Comparison of ENCODE assay signal across 16 cellular contexts in genomic region chr10:102579206-102579790, GRCh38.
DNase-seq lines count a peak whose midpoint lies in the region; ATAC-seq, FAIRE-seq and TF ChIP-seq lines count a peak whose summit lies in the region.
"Had no signal": no experiment of that assay in that cellular context is flagged by ENCODE, and none has a peak within 500 bp of the region (broad histone marks: within the 10 kb centered on the region; RNA-seq: fewer than 3 reads in every experiment).

No MANE protein-coding gene starts in this region.

- H3K27ac Mint-ChIP-seq in activated naive CD4-positive, alpha-beta T cell treated with anti-CD3 and anti-CD28 coated beads, Interleukin-2, amount 50 U/mL, for 24 hours, result peak overlapping the region; percentile 87
- peak overlapping the region in 1 of 2 donors; percentile 69 for H3K27ac Mint-ChIP-seq in activated naive CD4-positive, alpha-beta T cell treated with anti-CD3 and anti-CD28 coated beads, Interleukin-2, amount 50 U/mL, for 72 hours

- H3K4me1 ChIP-seq in K562 (replicated peaks in 1 of 2; ENCODE audit: control insufficient read depth in 2 of 2, insufficient read depth in 2 of 2, low read length in 2 of 2) (peaks cover 0 to 3% of the 10 kb centered on the region in 2 experiments; a peak in 2 of 5 replicates), subcutaneous abdominal adipose tissue (ENCODE audit: control insufficient read depth in 5 of 5, insufficient read depth in 5 of 5, low read length in 5 of 5) (peaks cover 0 to 21% (median 15%) of the 10 kb centered on the region in 5 donors)

- 63% methylated on average over 9 of the region's 9 CpGs for WGBS in K562 (ENCODE audit: insufficient coverage, low coverage, missing lambda C conversion rate)

- no peak for TF ChIP-seq CTCF in K562 (IDR thresholded peaks at IDR 0.05 in 2 of 3, conservative IDR thresholded peaks at IDR 0.05 in 1 of 3; ENCODE audit: insufficient read depth in 2 of 3, low read depth in 1 of 3, low read length in 3 of 3)

- POLR2A ChIA-PET in K562 (lab: Yijun Ruan, JAX), result interaction anchor here (0.6 to 1.1 kb wide), 3 partner anchors 32 to 208 kb away, joined by 3 to 5 read pairs (median 4); partner anchors contain the start of gene ACTR1A

- H3K27me3 Mint-ChIP-seq in activated naive CD4-positive, alpha-beta T cell treated with anti-CD3 and anti-CD28 coated beads, Interleukin-2, amount 50 U/mL, for 24 hours, result no peaks in the 10 kb centered on the region

- H3K36me3 ChIP-seq in K562 (ENCODE audit: control insufficient read depth, insufficient read depth, low read length) (no peaks in the 10 kb centered on the region), subcutaneous abdominal adipose tissue (ENCODE audit: control insufficient read depth in 5 of 5, insufficient read depth in 5 of 5, low read length in 5 of 5) (no peaks in the 10 kb centered on the region)
- H3K36me3 ChIP-seq: thyroid gland had no signal

- no peak overlapping the region for H3K4me3 Mint-ChIP-seq in activated naive CD4-positive, alpha-beta T cell treated with anti-CD3 and anti-CD28 coated beads, Interleukin-2, amount 50 U/mL, for 24 hours

- H3K9me3 ChIP-seq in K562 (replicated peaks; ENCODE audit: control insufficient read depth, insufficient read depth, low read depth, low read length), result no peaks in the 10 kb centered on the region
- H3K9me3 ChIP-seq in subcutaneous abdominal adipose tissue (ENCODE audit: control insufficient read depth in 5 of 5, low read length in 5 of 5), result no peaks in the 10 kb centered on the region
- H3K9me3 ChIP-seq: thyroid gland had no signal

- no peaks in the 10 kb centered on the region for H3K9me3 Mint-ChIP-seq in activated naive CD4-positive, alpha-beta T cell treated with anti-CD3 and anti-CD28 coated beads, Interleukin-2, amount 50 U/mL, for 24 hours
- no peaks in the 10 kb centered on the region for H3K9me3 Mint-ChIP-seq in activated naive CD4-positive, alpha-beta T cell treated with anti-CD3 and anti-CD28 coated beads, Interleukin-2, amount 50 U/mL, for 72 hours

- intact Hi-C loops in K562 (cut with micrococcal nuclease), result no loop called here

- ATAC-seq in activated naive CD4-positive, alpha-beta T cell treated with anti-CD3 and anti-CD28 coated beads, Interleukin-2, amount 50 U/mL, for 72 hours, result no peak
- ATAC-seq in K562 (no peak), HG03469 (IDR thresholded peaks at IDR 0.05; ENCODE audit: unreplicated experiment) (no peak)
- ATAC-seq: PC-3 had no signal

- no peaks in the 10 kb centered on the region for H3K9me1 ChIP-seq in K562 (ENCODE audit: control insufficient read depth, insufficient read depth, low read length)

- no peak for TF ChIP-seq POLR2A in K562 (conservative IDR thresholded peaks at IDR 0.05)

- BruUV-seq in K562 (replicated peaks; lab: Mats Ljungman, UMichigan), result no TSS peak

- H2AFZ ChIP-seq in K562 (ENCODE audit: low read depth, low read length), result no peak overlapping the region

- H3K36me3 Mint-ChIP-seq in activated naive CD4-positive, alpha-beta T cell treated with anti-CD3 and anti-CD28 coated beads, Interleukin-2, amount 50 U/mL, for 24 hours, result no peaks in the 10 kb centered on the region
- H3K36me3 Mint-ChIP-seq in activated naive CD4-positive, alpha-beta T cell treated with anti-CD3 and anti-CD28 coated beads, Interleukin-2, amount 50 U/mL, for 72 hours, result no peaks in the 10 kb centered on the region

- CTCF ChIA-PET in K562 (lab: Yijun Ruan, JAX; ENCODE audit: low intra/inter-chr PET ratio), result no interaction called here

- DNase-seq in activated naive CD4-positive, alpha-beta T cell treated with anti-CD3 and anti-CD28 coated beads, Interleukin-2, amount 50 U/mL, for 72 hours (ENCODE audit: low spot score in 2 of 2), result no peak
- DNase-seq in K562 (ENCODE audit: extremely low read depth in 1 of 4, low spot score in 3 of 4) (no peak), iris pigment epithelial cell (ENCODE audit: low read depth) (peak; percentile 28), A172 (ENCODE audit: low spot score) (no peak)
- no peak for DNase-seq in activated T-cell treated with anti-CD3 and anti-CD28 coated beads, Interleukin-2, amount 50 U/mL, for 48 hours
- DNase-seq: activated CD4-positive, CD25-positive, alpha-beta regulatory T cell; amygdala; DMS53; effector memory CD4-positive, alpha-beta T cell; hypothalamus; nucleus accumbens; PC-3; thyroid gland had no signal

- peaks cover 15% of the 10 kb centered on the region for H3K4me1 Mint-ChIP-seq in activated naive CD4-positive, alpha-beta T cell treated with anti-CD3 and anti-CD28 coated beads, Interleukin-2, amount 50 U/mL, for 24 hours

- no peaks in the 10 kb centered on the region for H3K27me3 ChIP-seq in K562 (ENCODE audit: control insufficient read depth in 2 of 2, insufficient read depth in 2 of 2, low read length in 2 of 2)
- H3K27me3 ChIP-seq in subcutaneous abdominal adipose tissue (ENCODE audit: control insufficient read depth in 5 of 5, insufficient read depth in 4 of 5, low read length in 5 of 5), result no peaks in the 10 kb centered on the region
- H3K27me3 ChIP-seq: thyroid gland had no signal

- no peak for TF ChIP-seq EP300 in K562 (IDR thresholded peaks at IDR 0.05; ENCODE audit: low read length)

- H3K9ac ChIP-seq in K562 (ENCODE audit: insufficient read depth in 1 of 2, low read depth in 2 of 2, low read length in 2 of 2) (no peak overlapping the region), subcutaneous abdominal adipose tissue (ENCODE audit: low read length in 5 of 5) (peak overlapping the region in 3 of 5 donors; percentile 12 to 47 (median 43))

- no peak for FAIRE-seq in K562 (lab: Jason Lieb, UNC)

- in situ Hi-C loops in K562 (cut with MboI), result loop anchor here (25.0 kb wide), 2 partner anchors 192 to 342 kb away; partner anchors contain the start of genes ELOVL3, GBF1, NFKB2 and PITX3

- H3K79me2 ChIP-seq in K562 (ENCODE audit: control insufficient read depth, insufficient read depth, low read length), result peaks cover 3% of the 10 kb centered on the region; the same call in 2 of the 3 replicates

- no peak overlapping the region for H3K4me3 ChIP-seq in K562
- peak overlapping the region in 3 of 5 donors; percentile 31 to 43 (median 40) for H3K4me3 ChIP-seq in subcutaneous abdominal adipose tissue (ENCODE audit: low read depth in 1 of 5, low read length in 5 of 5)
- H3K4me3 ChIP-seq: thyroid gland had no signal

- TF ChIP-seq RAD21 in K562 (CRISPR knock-in tag; conservative IDR thresholded peaks at IDR 0.05 in 1 of 2, IDR thresholded peaks at IDR 0.05 in 1 of 2), result no peak

- no peak overlapping the region; the same call in 2 of the 3 replicates for H3K27ac ChIP-seq in K562 (ENCODE audit: extremely low read depth, low read depth, low read length)
- H3K27ac ChIP-seq in subcutaneous abdominal adipose tissue (ENCODE audit: low read depth, low read length), result no peak overlapping the region
- H3K27ac ChIP-seq: thyroid gland had no signal

- no peak overlapping the region for H3K4me2 ChIP-seq in K562 (ENCODE audit: insufficient read depth, low read length)

- no peaks in the 10 kb centered on the region for H4K20me1 ChIP-seq in K562 (replicated peaks; ENCODE audit: control insufficient read depth, insufficient read depth, low read length)

TF ChIP-seq in K562, 482 proteins besides CTCF, POLR2A, EP300 and RAD21:
- TF ChIP-seq ZNF75A (CRISPR knock-in tag; IDR thresholded peaks at IDR 0.05), result no peak
- TF ChIP-seq FOS (IDR thresholded peaks at IDR 0.05; ENCODE audit: extremely low read depth, insufficient read length), result no peak
- TF ChIP-seq PHF21A (IDR thresholded peaks at IDR 0.05; ENCODE audit: borderline replicate concordance, low read depth), result no peak
- TF ChIP-seq SRF (CRISPR knock-in tag; IDR thresholded peaks at IDR 0.05), result no peak
- TF ChIP-seq MAFK (IDR thresholded peaks at IDR 0.05; ENCODE audit: low read length), result peak; percentile 50
- TF ChIP-seq NFIC (IDR thresholded peaks at IDR 0.05), result 0 out of 2 replicates have a peak, but pooled peaks have one; percentile 46
- peak; percentile 60; the same call in 1 of the 2 replicates for TF ChIP-seq ZNF316 (IDR thresholded peaks at IDR 0.05)
- TF ChIP-seq, protein P1, sequence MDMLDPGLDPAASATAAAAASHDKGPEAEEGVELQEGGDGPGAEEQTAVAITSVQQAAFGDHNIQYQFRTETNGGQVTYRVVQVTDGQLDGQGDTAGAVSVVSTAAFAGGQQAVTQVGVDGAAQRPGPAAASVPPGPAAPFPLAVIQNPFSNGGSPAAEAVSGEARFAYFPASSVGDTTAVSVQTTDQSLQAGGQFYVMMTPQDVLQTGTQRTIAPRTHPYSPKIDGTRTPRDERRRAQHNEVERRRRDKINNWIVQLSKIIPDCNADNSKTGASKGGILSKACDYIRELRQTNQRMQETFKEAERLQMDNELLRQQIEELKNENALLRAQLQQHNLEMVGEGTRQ (CRISPR knock-in tag; IDR thresholded peaks at IDR 0.05), result no peak
- 0 out of 2 replicates have a peak, but pooled peaks have one; percentile 9 for TF ChIP-seq MAFG (tag; conservative IDR thresholded peaks at IDR 0.05)
- TF ChIP-seq SMARCB1 (IDR thresholded peaks at IDR 0.05; ENCODE audit: insufficient read length, low read depth), result no peak
TF ChIP-seq in K562: peak in this region for 4.

Comparison
In these comparisons a context has a peak if more than half of its experiments do, and no peak if none do; other contexts are left out.
1. H3K9ac ChIP-seq: peak in subcutaneous abdominal adipose tissue (3 of 5); none in K562 (0 of 2).